2 cellular contexts compared by ENCODE assay signal in the genomic region with DNA sequence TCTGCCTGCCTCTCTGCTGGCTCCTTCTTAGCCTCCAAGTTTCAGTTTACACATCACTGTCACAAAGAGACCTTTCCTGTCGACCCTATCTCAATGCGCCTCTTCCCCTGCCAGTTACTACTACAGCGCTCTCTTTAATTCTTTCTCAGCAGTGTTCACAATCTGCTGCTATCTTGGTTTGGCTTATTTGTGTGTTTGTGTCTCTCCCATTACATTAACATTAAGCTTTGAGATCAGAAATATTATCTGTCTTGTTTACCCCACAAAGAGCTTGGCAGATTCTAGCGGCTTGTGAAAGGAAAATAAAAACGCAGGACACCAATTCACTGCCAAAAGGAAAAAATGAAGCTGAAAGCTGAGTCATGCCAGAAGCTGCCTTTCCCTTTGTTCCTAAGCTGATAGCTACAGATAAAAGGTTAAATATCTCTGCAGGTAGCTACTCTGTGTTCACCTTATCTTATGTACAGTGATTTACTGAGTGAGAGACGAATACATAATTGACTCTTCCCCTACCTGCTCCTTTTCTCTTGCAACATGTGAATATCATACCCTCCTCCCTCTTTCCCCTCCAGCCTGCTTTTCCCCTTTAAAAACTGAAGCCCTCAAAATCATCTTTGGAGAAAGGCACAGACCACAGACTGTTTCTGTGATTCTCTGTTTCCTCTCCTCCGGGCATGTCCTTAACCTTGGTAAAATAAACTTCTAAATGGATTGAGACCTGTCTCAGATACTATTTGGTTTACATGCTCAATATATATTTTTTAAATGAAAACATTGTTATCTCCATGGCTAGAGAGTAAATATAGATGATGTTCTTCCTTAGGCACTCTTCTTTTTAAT.
TF ChIP-seq lines count a peak whose summit lies in the region.

No MANE protein-coding gene starts in this region.

TF ChIP-seq in GM23338, 12 proteins besides CTCF, POLR2A, EP300 and RAD21:
- TF ChIP-seq, protein P1, sequence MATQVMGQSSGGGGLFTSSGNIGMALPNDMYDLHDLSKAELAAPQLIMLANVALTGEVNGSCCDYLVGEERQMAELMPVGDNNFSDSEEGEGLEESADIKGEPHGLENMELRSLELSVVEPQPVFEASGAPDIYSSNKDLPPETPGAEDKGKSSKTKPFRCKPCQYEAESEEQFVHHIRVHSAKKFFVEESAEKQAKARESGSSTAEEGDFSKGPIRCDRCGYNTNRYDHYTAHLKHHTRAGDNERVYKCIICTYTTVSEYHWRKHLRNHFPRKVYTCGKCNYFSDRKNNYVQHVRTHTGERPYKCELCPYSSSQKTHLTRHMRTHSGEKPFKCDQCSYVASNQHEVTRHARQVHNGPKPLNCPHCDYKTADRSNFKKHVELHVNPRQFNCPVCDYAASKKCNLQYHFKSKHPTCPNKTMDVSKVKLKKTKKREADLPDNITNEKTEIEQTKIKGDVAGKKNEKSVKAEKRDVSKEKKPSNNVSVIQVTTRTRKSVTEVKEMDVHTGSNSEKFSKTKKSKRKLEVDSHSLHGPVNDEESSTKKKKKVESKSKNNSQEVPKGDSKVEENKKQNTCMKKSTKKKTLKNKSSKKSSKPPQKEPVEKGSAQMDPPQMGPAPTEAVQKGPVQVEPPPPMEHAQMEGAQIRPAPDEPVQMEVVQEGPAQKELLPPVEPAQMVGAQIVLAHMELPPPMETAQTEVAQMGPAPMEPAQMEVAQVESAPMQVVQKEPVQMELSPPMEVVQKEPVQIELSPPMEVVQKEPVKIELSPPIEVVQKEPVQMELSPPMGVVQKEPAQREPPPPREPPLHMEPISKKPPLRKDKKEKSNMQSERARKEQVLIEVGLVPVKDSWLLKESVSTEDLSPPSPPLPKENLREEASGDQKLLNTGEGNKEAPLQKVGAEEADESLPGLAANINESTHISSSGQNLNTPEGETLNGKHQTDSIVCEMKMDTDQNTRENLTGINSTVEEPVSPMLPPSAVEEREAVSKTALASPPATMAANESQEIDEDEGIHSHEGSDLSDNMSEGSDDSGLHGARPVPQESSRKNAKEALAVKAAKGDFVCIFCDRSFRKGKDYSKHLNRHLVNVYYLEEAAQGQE (IDR thresholded peaks at IDR 0.05; ENCODE audit: unreplicated experiment): no peak
- no peak for TF ChIP-seq EZH2 (IDR thresholded peaks at IDR 0.05; ENCODE audit: low read depth, unreplicated experiment)

TF ChIP-seq in H1, 55 proteins besides CTCF, POLR2A, EP300 and RAD21:
- TF ChIP-seq KDM4A (IDR thresholded peaks at IDR 0.05; ENCODE audit: low read depth, low read length, severe bottlenecking) (no peak), TEAD4 (IDR thresholded peaks at IDR 0.05; ENCODE audit: low read depth, low read length) (no peak), HDAC2 (IDR thresholded peaks at IDR 0.05; ENCODE audit: borderline replicate concordance in 1 of 2, low read depth in 2 of 2, low read length in 2 of 2) (no peak), TAF1 (IDR thresholded peaks at IDR 0.05; ENCODE audit: low read depth, low read length) (no peak), RFX5 (IDR thresholded peaks at IDR 0.05; ENCODE audit: borderline replicate concordance, low read depth, low read length) (no peak), CREB1 (IDR thresholded peaks at IDR 0.05) (no peak)
- TF ChIP-seq, protein P2, sequence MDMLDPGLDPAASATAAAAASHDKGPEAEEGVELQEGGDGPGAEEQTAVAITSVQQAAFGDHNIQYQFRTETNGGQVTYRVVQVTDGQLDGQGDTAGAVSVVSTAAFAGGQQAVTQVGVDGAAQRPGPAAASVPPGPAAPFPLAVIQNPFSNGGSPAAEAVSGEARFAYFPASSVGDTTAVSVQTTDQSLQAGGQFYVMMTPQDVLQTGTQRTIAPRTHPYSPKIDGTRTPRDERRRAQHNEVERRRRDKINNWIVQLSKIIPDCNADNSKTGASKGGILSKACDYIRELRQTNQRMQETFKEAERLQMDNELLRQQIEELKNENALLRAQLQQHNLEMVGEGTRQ (IDR thresholded peaks at IDR 0.05; ENCODE audit: low read length): no peak
